Comparison of ENCODE assay signal across 18 cellular contexts in the genomic region with DNA sequence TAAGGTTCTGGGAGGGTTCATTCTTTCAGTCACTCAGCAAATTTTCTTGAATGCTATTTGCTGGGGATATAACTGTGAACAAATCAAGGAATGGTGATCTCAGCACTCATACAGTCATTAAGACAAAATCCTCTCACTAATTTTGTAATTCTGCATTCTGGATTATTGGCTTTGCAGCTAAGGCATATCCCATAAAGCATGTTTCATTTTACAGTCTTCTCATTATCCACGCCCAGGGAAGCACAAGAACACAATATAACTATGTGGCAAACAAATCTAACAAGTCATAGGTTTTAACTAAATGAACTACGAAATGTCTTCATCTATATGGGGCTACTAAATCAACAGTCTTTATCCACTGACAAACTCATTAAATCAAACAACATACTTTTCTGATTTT.
DNase-seq lines count a peak whose midpoint lies in the region; ATAC-seq, FAIRE-seq and TF ChIP-seq lines count a peak whose summit lies in the region.
"Had no signal": no experiment of that assay in that cellular context is flagged by ENCODE, and none has a peak within 500 bp of the region (broad histone marks: within the 10 kb centered on the region; RNA-seq: fewer than 3 reads in every experiment).

No MANE protein-coding gene starts in this region.

- H3K27me3 ChIP-seq in BLaER1: no peaks in the 10 kb centered on the region

- H3K27ac ChIP-seq in BLaER1: peak overlapping the region; percentile 51; the same call in 1 of the 2 replicates
- H3K27ac ChIP-seq: C4-2B had no signal

- H3K4me3 ChIP-seq in BLaER1 (no peak overlapping the region), mucosa of descending colon (no peak overlapping the region)

- H3K27me3 Mint-ChIP-seq in T-helper 17 cell: no peaks in the 10 kb centered on the region
- H3K27me3 Mint-ChIP-seq: CD4-positive, alpha-beta memory T cell had no signal

- H3K9ac ChIP-seq in BLaER1: no peak overlapping the region

- H3K4me1 ChIP-seq in BLaER1: peaks cover 88% of the 10 kb centered on the region
- H3K4me1 ChIP-seq in mucosa of descending colon (ENCODE audit: low read depth): no peaks in the 10 kb centered on the region

- H3K9me3 ChIP-seq in BLaER1: no peaks in the 10 kb centered on the region
- H3K9me3 ChIP-seq in T-helper 17 cell (ENCODE audit: control insufficient read depth, low read length, poor library complexity, severe bottlenecking): peaks cover 2% of the 10 kb centered on the region
- H3K9me3 ChIP-seq in mucosa of descending colon: no peaks in the 10 kb centered on the region

- TF ChIP-seq CTCF in mucosa of descending colon (IDR thresholded peaks at IDR 0.05): no peak

- H3K36me3 ChIP-seq in BLaER1 (peaks cover 27% of the 10 kb centered on the region), mucosa of descending colon (ENCODE audit: low read depth) (no peaks in the 10 kb centered on the region)

- FAIRE-seq in GM19239 (lab: Jason Lieb, UNC) (peak; percentile 54), RCC 7860 (lab: Jason Lieb, UNC) (no peak)
- FAIRE-seq: GM18507 had no signal

- ATAC-seq in T-helper 17 cell (no peak), mucosa of descending colon (peak; percentile 77), GM19455 (IDR thresholded peaks at IDR 0.05; ENCODE audit: unreplicated experiment) (no peak), GM19035 (IDR thresholded peaks at IDR 0.05; ENCODE audit: unreplicated experiment) (no peak), GM21423 (IDR thresholded peaks at IDR 0.05; ENCODE audit: unreplicated experiment) (no peak)

- H4K20me1 ChIP-seq in BLaER1: no peaks in the 10 kb centered on the region

- peak overlapping the region; percentile 32 for H3K27ac Mint-ChIP-seq in T-helper 17 cell
- H3K27ac Mint-ChIP-seq: CD4-positive, alpha-beta memory T cell had no signal

- H3K4me3 Mint-ChIP-seq in T-helper 17 cell: no peak overlapping the region
- H3K4me3 Mint-ChIP-seq: CD4-positive, alpha-beta memory T cell had no signal

- peaks cover 11% of the 10 kb centered on the region for H3K36me3 Mint-ChIP-seq in T-helper 17 cell (ENCODE audit: low read depth)

- DNase-seq in GM19239 (ENCODE audit: insufficient read length, low spot score) (no peak), T-helper 17 cell (no peak), mucosa of descending colon (no peak), RCC 7860 (ENCODE audit: low spot score) (no peak)
- DNase-seq: ACHN; CD4-positive, alpha-beta memory T cell; DMS153; DMS79 treated with DMSO at 0.1 percent for 48 hours; GDM1; HCEC 1CT; IMR-90; KBM-7 had no signal

- no peak overlapping the region for H3K4me2 ChIP-seq in BLaER1

- intact Hi-C loops in mucosa of descending colon (cut with DNase I, micrococcal nuclease): no loop called here

- H3K4me1 Mint-ChIP-seq in T-helper 17 cell: peaks cover 25% of the 10 kb centered on the region
